Comparison of ENCODE assay signal across 8 cellular contexts in the genomic region with DNA sequence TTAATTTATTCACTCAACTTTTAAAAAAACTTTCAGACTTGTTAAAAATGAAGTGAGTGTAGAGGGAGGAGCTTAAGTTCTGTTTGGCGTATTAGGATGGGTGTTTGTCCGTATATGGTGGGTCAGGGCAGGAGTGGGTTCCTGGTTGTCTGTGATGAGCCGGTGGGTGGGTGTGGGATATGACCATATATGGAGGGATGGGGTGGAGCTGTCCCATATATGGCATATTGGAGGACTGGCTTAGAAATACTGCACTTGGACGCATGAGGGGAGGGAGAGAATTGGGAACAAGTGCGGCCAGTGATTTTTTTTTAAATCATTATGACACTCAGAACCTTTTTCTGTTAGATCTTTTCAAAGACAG. TPM values are rescaled to one million over a fixed set of nuclear protein-coding genes. Genes with fewer than 3 reads are reported as not detected.
A peak's percentile ranks its signal among the peaks of the same experiment; 100 is the strongest.
DNase-seq lines count a peak whose midpoint lies in the region; ATAC-seq and TF ChIP-seq lines count a peak whose summit lies in the region.

No MANE protein-coding gene starts in this region.

- in situ Hi-C loops in GM23248 (cut with MboI): no loop called here

- H3K36me3 ChIP-seq in GM23248 (ENCODE audit: low read depth) (peaks cover 17% of the 10 kb centered on the region), Karpas-422 (ENCODE audit: insufficient read depth, low read length) (peaks cover 50% of the 10 kb centered on the region), ovary (no peaks in the 10 kb centered on the region), tibial artery (peaks cover 0 to 8% (median 0%) of the 10 kb centered on the region in 3 donors)

- TF ChIP-seq POLR2A in ovary (IDR thresholded peaks at IDR 0.05): no peak

- DNase-seq in EH (ENCODE audit: low read depth): peak; percentile 96
- peak; percentile 96 for DNase-seq in GM23248
- DNase-seq in Karpas-422: peak; percentile 98
- DNase-seq in SKM-1 treated with dmso at 0.1 percent for 144 hours (lab: John Stamatoyannopoulos, UW; ENCODE audit: unreplicated experiment): peak; percentile 70
- peak; percentile 53 for DNase-seq in activated naive CD8-positive, alpha-beta T cell treated with anti-CD3 and anti-CD28 coated beads, Interleukin-2, amount 50 U/mL, for 16 hours (ENCODE audit: low read depth, low spot score)
- DNase-seq in Right ventricle myocardium inferior (ENCODE audit: missing footprints): peak; percentile 84
- DNase-seq in ovary: peak; percentile 66 to 85 (median 76)
- DNase-seq in tibial artery: peak; percentile 94 to 96

- peaks cover 35% of the 10 kb centered on the region for H3K4me1 ChIP-seq in GM23248 (ENCODE audit: insufficient read depth)
- peaks cover 39% of the 10 kb centered on the region for H3K4me1 ChIP-seq in Karpas-422 (ENCODE audit: low read length)
- H3K4me1 ChIP-seq in ovary (ENCODE audit: insufficient read depth): peaks cover 12% of the 10 kb centered on the region
- H3K4me1 ChIP-seq in tibial artery: peaks cover 0 to 48% (median 30%) of the 10 kb centered on the region in 4 donors

- peaks cover 6% of the 10 kb centered on the region for H3K9me3 ChIP-seq in GM23248 (ENCODE audit: low read depth)
- H3K9me3 ChIP-seq in Karpas-422 (ENCODE audit: low read length): peaks cover 24% of the 10 kb centered on the region
- H3K9me3 ChIP-seq in ovary: no peaks in the 10 kb centered on the region
- H3K9me3 ChIP-seq in tibial artery: peaks cover 0 to 21% (median 7%) of the 10 kb centered on the region in 3 donors

- H3K79me2 ChIP-seq in GM23248 (ENCODE audit: insufficient read depth): peaks cover 58% of the 10 kb centered on the region
- H3K79me2 ChIP-seq in Karpas-422 (ENCODE audit: low read length): peaks cover 59% of the 10 kb centered on the region

- H3K27ac ChIP-seq in GM23248 (peak overlapping the region; percentile 100), Karpas-422 (ENCODE audit: low read length) (peak overlapping the region; percentile 38), ovary (peak overlapping the region in 1 of 2 donors; percentile 93), tibial artery (peak overlapping the region; percentile 90 to 97)

- peak overlapping the region; percentile 48 for H2AFZ ChIP-seq in GM23248
- H2AFZ ChIP-seq in Karpas-422 (ENCODE audit: low read length): peak overlapping the region; percentile 2; the same call in 1 of the 2 replicates

- H3K4me2 ChIP-seq in GM23248 (ENCODE audit: unreplicated experiment) (peak overlapping the region; percentile 90), Karpas-422 (ENCODE audit: low read depth, low read length, poor library complexity, severe bottlenecking) (peak overlapping the region; percentile 72)

- no peak for TF ChIP-seq EP300 in ovary (IDR thresholded peaks at IDR 0.05)

- intact Hi-C loops in Right ventricle myocardium inferior (cut with DNase I) (loop anchor here (5.0 kb wide), 4 partner anchors 45 to 220 kb away; partner anchors contain the start of genes CHMP3 and RNF103), ovary (cut with DNase I) (loop anchor here in 3 of 4 donors (5.0 to 10.0 kb wide), 4 partner anchors 120 to 245 kb away; partner anchors contain the start of genes CHMP3 (in 3 of the 3), RNF103 (in 2 of the 3), IMMT (in 1 of the 3) and MRPL35 (in 1 of the 3)), tibial artery (cut with DNase I; ENCODE audit: low total_unique reads) (loop anchor here (10.0 kb wide), 2 partner anchors 182 to 218 kb away; partner anchors contain the start of gene RNF103)

- peak overlapping the region; percentile 89 for H3K9ac ChIP-seq in GM23248
- H3K9ac ChIP-seq in Karpas-422 (ENCODE audit: low read length): peak overlapping the region; percentile 75

- TF ChIP-seq CTCF in ovary (IDR thresholded peaks at IDR 0.05) (no peak), tibial artery (IDR thresholded peaks at IDR 0.05) (peak in 1 of 2 experiments; percentile 26)

- H3K4me3 ChIP-seq in GM23248: peak overlapping the region; percentile 85
- peak overlapping the region; percentile 63 for H3K4me3 ChIP-seq in Karpas-422 (ENCODE audit: low read length)
- peak overlapping the region; percentile 68 for H3K4me3 ChIP-seq in ovary
- H3K4me3 ChIP-seq in tibial artery: peak overlapping the region; percentile 65 to 86

- peaks cover 31% of the 10 kb centered on the region; the same call in 1 of the 2 replicates for H4K20me1 ChIP-seq in GM23248 (ENCODE audit: insufficient read depth)
- peaks cover 10% of the 10 kb centered on the region; the same call in 1 of the 2 replicates for H4K20me1 ChIP-seq in Karpas-422 (ENCODE audit: insufficient read depth, low read depth, low read length)

- peak; percentile 84 for ATAC-seq in Right ventricle myocardium inferior

- H3F3A ChIP-seq in GM23248 (ENCODE audit: insufficient read depth): peaks cover 32% of the 10 kb centered on the region

- no peaks in the 10 kb centered on the region for H3K9me2 ChIP-seq in GM23248 (ENCODE audit: insufficient read depth)
- no peaks in the 10 kb centered on the region for H3K9me2 ChIP-seq in Karpas-422 (replicated peaks; ENCODE audit: insufficient read depth, low read length)

- H3K27me3 ChIP-seq in GM23248 (replicated peaks; ENCODE audit: insufficient read depth) (no peaks in the 10 kb centered on the region), Karpas-422 (ENCODE audit: low read length) (no peaks in the 10 kb centered on the region), ovary (no peaks in the 10 kb centered on the region), tibial artery (no peaks in the 10 kb centered on the region)

- 2 to 13% methylated on average over 5 of the region's 5 CpGs for WGBS in GM23248 (ENCODE audit: low coverage in 1 of 2, low lambda C conversion rate in 2 of 2, missing lambda C conversion rate in 2 of 2), 2 experiments
- WGBS in ovary, 3 donors: 1% methylated on average over 5 of the region's 5 CpGs

RNA-seq across cellular contexts. Expression of gene KDM3A, which starts 1.5 kb away (rescaled TPM):
- total RNA-seq in GM23248 (2014; rRNA removed; shearing (Covaris generic)): 23.6 and 24.4 TPM in 2 replicates
- polyA plus RNA-seq in GM23248 (2016; fragmentation: Nextera tagmentation; extraction: Ambion mirVana): 13.1 and 14.6 TPM in 2 replicates
- total RNA-seq in Karpas-422 (2014; rRNA removed; shearing (Covaris generic); ENCODE audit: low replicate concordance): 114 and 154 TPM in 2 replicates
- total RNA-seq in Right ventricle myocardium inferior: 29.5 TPM
- total RNA-seq in ovary: 10 to 100 TPM; 31.7 to 53.0 (median 40.8) TPM
- polyA plus RNA-seq in ovary: 10 to 100 TPM; 23.3 to 58.4 TPM
